In genomic region chr10:44300666-44301649, GRCh38 we compare ENCODE assay signal across 1 cellular context.
A peak's percentile ranks its signal among the peaks of the same experiment; 100 is the strongest.
TF ChIP-seq lines count a peak whose summit lies in the region.

No MANE protein-coding gene starts in this region.

TF ChIP-seq in HCT116, 20 proteins besides CTCF, POLR2A, EP300 and RAD21 (continued from another document):
- no peak for TF ChIP-seq REST (IDR thresholded peaks at IDR 0.05; ENCODE audit: low read depth)
- 0 out of 2 replicates have a peak, but pooled peaks have one; percentile 25 for TF ChIP-seq CBX3 (IDR thresholded peaks at IDR 0.05; ENCODE audit: low read depth)
- TF ChIP-seq EZH2phosphoT487 (IDR thresholded peaks at IDR 0.05; ENCODE audit: borderline replicate concordance): no peak
- no peak for TF ChIP-seq ZBTB33 (IDR thresholded peaks at IDR 0.05; ENCODE audit: extremely low read depth, insufficient replicate concordance, low read length)
- TF ChIP-seq FOSL1 (IDR thresholded peaks at IDR 0.05; ENCODE audit: low read depth): peak; percentile 59
